In genomic region chr7:153902857-153903256, GRCh38 we compare ENCODE assay signal across 17 cellular contexts.
"Had no signal": no experiment of that assay in that cellular context is flagged by ENCODE, and none has a peak within 500 bp of the region (broad histone marks: within the 10 kb centered on the region; RNA-seq: fewer than 3 reads in every experiment).

No MANE protein-coding gene starts in this region.

- H3K9me3 ChIP-seq: prostate gland, right atrium auricular region, vagina had no signal

- H3K27me3 ChIP-seq: neural progenitor cell, right atrium auricular region, spleen, vagina had no signal

- ATAC-seq: naive thymus-derived CD4-positive, alpha-beta T cell; stimulated activated memory B cell treated with anti-CD40 and anti-IgM and Interleukin-4, amounts not matched to agents 10 μg/mL and 1 μg/mL and 100 μg/mL, for 72 hours; stimulated activated naive CD8-positive, alpha-beta T cell treated with anti-CD3 and anti-CD28 coated beads, Interleukin-15, Interleukin-2, amounts not matched to agents 100 U/mL and 50 U/mL, for 24 hours had no signal

- H3K4me3 ChIP-seq: dorsolateral prefrontal cortex, lung, neural progenitor cell, prostate gland, right atrium auricular region, skin epidermis, spleen, vagina had no signal

- H3K27ac ChIP-seq: dorsolateral prefrontal cortex, neural progenitor cell, parathyroid adenoma, prostate gland, right atrium auricular region, skin epidermis, spleen, vagina had no signal

- H3K4me1 ChIP-seq: neural progenitor cell, parathyroid adenoma, prostate gland, right atrium auricular region, spleen, vagina had no signal

- DNase-seq: dorsolateral prefrontal cortex; effector CD4-positive, alpha-beta T cell; foreskin fibroblast; mesenchymal stem cell; naive thymus-derived CD4-positive, alpha-beta T cell; spleen; stimulated activated CD4-positive, alpha-beta T cell treated with anti-CD3 and anti-CD28 coated beads, Interleukin-4, amount 100 ng/mL, for 4 hours; stimulated activated naive CD8-positive, alpha-beta T cell treated with anti-CD3 and anti-CD28 coated beads, Interleukin-15, Interleukin-2, amounts not matched to agents 100 U/mL and 50 U/mL, for 24 hours; trophoblast cell had no signal

- H3K36me3 ChIP-seq: neural progenitor cell, prostate gland, right atrium auricular region, spleen, vagina had no signal
